8 cellular contexts compared by ENCODE assay signal in genomic region chr2:85308951-85309555, GRCh38. TPM values are rescaled to one million over a fixed set of nuclear protein-coding genes. Genes with fewer than 3 reads are reported as not detected.
DNase-seq lines count a peak whose midpoint lies in the region; ATAC-seq, FAIRE-seq and TF ChIP-seq lines count a peak whose summit lies in the region.

No MANE protein-coding gene starts in this region.

- intact Hi-C loops in activated CD4-positive, alpha-beta memory T cell treated with anti-CD3 and anti-CD28 coated beads for 36 hours (cut with micrococcal nuclease), result no loop called here
- intact Hi-C loops in endothelial cell of umbilical vein (cut with micrococcal nuclease), result no loop called here

- peaks cover 9% of the 10 kb centered on the region for H3K4me1 ChIP-seq in endothelial cell of umbilical vein (ENCODE audit: control insufficient read depth, extremely low read depth, insufficient read depth, low read length)

- H4K20me1 ChIP-seq in endothelial cell of umbilical vein (replicated peaks; ENCODE audit: control insufficient read depth, extremely low read depth, insufficient read depth, low read length), result no peaks in the 10 kb centered on the region

- TF ChIP-seq CTCF in endothelial cell of umbilical vein (IDR thresholded peaks at IDR 0.05; ENCODE audit: extremely low read depth in 1 of 2, insufficient read depth in 1 of 2, low read depth in 1 of 2, low read length in 2 of 2) (no peak), nephron progenitor cell (IDR thresholded peaks at IDR 0.05) (no peak)

- H3K27ac ChIP-seq in endothelial cell of umbilical vein (ENCODE audit: insufficient read depth, low read depth, low read length), result no peak overlapping the region

- peak overlapping the region; percentile 38 for H3K27ac Mint-ChIP-seq in activated CD4-positive, alpha-beta memory T cell treated with anti-CD3 and anti-CD28 coated beads for 36 hours
- no peak overlapping the region for H3K27ac Mint-ChIP-seq in activated CD4-positive, alpha-beta memory T cell treated with anti-CD3 and anti-CD28 coated beads, Interleukin-2, amount 10 ng/mL, durations not matched to agents 7 days and 5 days
- peak overlapping the region; percentile 77 for H3K27ac Mint-ChIP-seq in nephron progenitor cell

- no peaks in the 10 kb centered on the region for H3K9me3 ChIP-seq in endothelial cell of umbilical vein (replicated peaks; ENCODE audit: control insufficient read depth, insufficient read depth, low read length)

- peaks cover 31% of the 10 kb centered on the region for H3K4me1 Mint-ChIP-seq in activated CD4-positive, alpha-beta memory T cell treated with anti-CD3 and anti-CD28 coated beads for 36 hours (ENCODE audit: low read depth)
- peaks cover 33% of the 10 kb centered on the region for H3K4me1 Mint-ChIP-seq in activated CD4-positive, alpha-beta memory T cell treated with anti-CD3 and anti-CD28 coated beads, Interleukin-2, amount 10 ng/mL, durations not matched to agents 7 days and 5 days
- H3K4me1 Mint-ChIP-seq in nephron progenitor cell, result peaks cover 45% of the 10 kb centered on the region

- DNase-seq in activated CD4-positive, alpha-beta memory T cell treated with anti-CD3 and anti-CD28 coated beads for 36 hours, result no peak
- DNase-seq in activated CD4-positive, alpha-beta memory T cell treated with anti-CD3 and anti-CD28 coated beads, Interleukin-2, amount 10 ng/mL, durations not matched to agents 7 days and 5 days, result no peak
- DNase-seq in NCI-H82 treated with DMSO at 0.1 percent for 48 hours (lab: John Stamatoyannopoulos, UW; ENCODE audit: unreplicated experiment) (peak; percentile 32), endothelial cell of umbilical vein (ENCODE audit: low read depth, low spot score) (peak; percentile 58), nephron progenitor cell (peak; percentile 32), NAMALWA (ENCODE audit: low spot score) (no peak), CD1c-positive myeloid dendritic cell (ENCODE audit: extremely low spot score) (no peak)

- no peak for TF ChIP-seq POLR2A in endothelial cell of umbilical vein (IDR thresholded peaks at IDR 0.05; ENCODE audit: low read depth, low read length)

- no peaks in the 10 kb centered on the region for H3K79me2 ChIP-seq in endothelial cell of umbilical vein (ENCODE audit: control insufficient read depth, insufficient read depth, low read length)

- no peak for ATAC-seq in HG03159 (IDR thresholded peaks at IDR 0.05; ENCODE audit: unreplicated experiment)

- H3K9ac ChIP-seq in endothelial cell of umbilical vein (replicated peaks; ENCODE audit: extremely low read depth, insufficient read depth, low read length), result no peak overlapping the region

- H3K9me1 ChIP-seq in endothelial cell of umbilical vein (replicated peaks; ENCODE audit: control insufficient read depth, extremely low read depth, insufficient read depth, low read length), result no peaks in the 10 kb centered on the region

- no peak overlapping the region for H2AFZ ChIP-seq in endothelial cell of umbilical vein (ENCODE audit: low read depth, low read length)

- peaks cover 3% of the 10 kb centered on the region for H3K36me3 Mint-ChIP-seq in activated CD4-positive, alpha-beta memory T cell treated with anti-CD3 and anti-CD28 coated beads for 36 hours
- H3K36me3 Mint-ChIP-seq in activated CD4-positive, alpha-beta memory T cell treated with anti-CD3 and anti-CD28 coated beads, Interleukin-2, amount 10 ng/mL, durations not matched to agents 7 days and 5 days (ENCODE audit: low read depth), result peaks cover 20% of the 10 kb centered on the region
- H3K36me3 Mint-ChIP-seq in nephron progenitor cell (ENCODE audit: low read depth), result peaks cover 53% of the 10 kb centered on the region

- POLR2A ChIA-PET in activated CD4-positive, alpha-beta memory T cell treated with anti-CD3 and anti-CD28 coated beads for 36 hours (lab: Charles Lee), result interaction anchor here (1.2 to 3.2 kb wide), 4 partner anchors 10 to 45 kb away, joined by 3 to 14 read pairs (median 8); partner anchors contain the start of genes ELMOD3, RETSAT and TGOLN2
- POLR2A ChIA-PET in activated CD4-positive, alpha-beta memory T cell treated with anti-CD3 and anti-CD28 coated beads, Interleukin-2, amount 10 ng/mL, durations not matched to agents 7 days and 5 days (lab: Charles Lee), result interaction anchor here (0.6 to 7.1 kb wide), 7 partner anchors 8 to 229 kb away, joined by 3 to 42 read pairs (median 7); partner anchors contain the start of genes ELMOD3, MAT2A, RETSAT and SH2D6
- POLR2A ChIA-PET in endothelial cell of umbilical vein (lab: Charles Lee), result interaction anchor here (1.1 kb wide), 1 partner anchor 45 kb away, joined by 3 read pairs; the partner anchor contains the start of genes ELMOD3 and RETSAT

- no peak overlapping the region for H3K4me3 ChIP-seq in endothelial cell of umbilical vein (replicated peaks in 1 of 3; ENCODE audit: insufficient read depth in 1 of 3, low read depth in 1 of 3, low read length in 3 of 3)

- H3K27me3 ChIP-seq in endothelial cell of umbilical vein (ENCODE audit: control insufficient read depth in 2 of 2, insufficient read depth in 2 of 2, low read length in 2 of 2), result no peaks in the 10 kb centered on the region

- no TSS peak for BruUV-seq in endothelial cell of umbilical vein (replicated peaks; lab: Mats Ljungman, UMichigan)

- H3K27me3 Mint-ChIP-seq in activated CD4-positive, alpha-beta memory T cell treated with anti-CD3 and anti-CD28 coated beads for 36 hours, result no peaks in the 10 kb centered on the region
- H3K27me3 Mint-ChIP-seq in activated CD4-positive, alpha-beta memory T cell treated with anti-CD3 and anti-CD28 coated beads, Interleukin-2, amount 10 ng/mL, durations not matched to agents 7 days and 5 days, result peaks cover 6% of the 10 kb centered on the region
- H3K27me3 Mint-ChIP-seq in nephron progenitor cell (ENCODE audit: low read depth, poor library complexity), result no peaks in the 10 kb centered on the region

- dilution Hi-C loops in endothelial cell of umbilical vein (cut with MboI; ENCODE audit: extremely low pct_ligation_motif_present, low sequenced_read_pairs), result no loop called here

- H3K4me3 Mint-ChIP-seq in activated CD4-positive, alpha-beta memory T cell treated with anti-CD3 and anti-CD28 coated beads for 36 hours, result peak overlapping the region; percentile 60
- H3K4me3 Mint-ChIP-seq in activated CD4-positive, alpha-beta memory T cell treated with anti-CD3 and anti-CD28 coated beads, Interleukin-2, amount 10 ng/mL, durations not matched to agents 7 days and 5 days, result no peak overlapping the region
- H3K4me3 Mint-ChIP-seq in nephron progenitor cell, result no peak overlapping the region

- FAIRE-seq in endothelial cell of umbilical vein (lab: Jason Lieb, UNC), result peak; percentile 8

- H3K4me2 ChIP-seq in endothelial cell of umbilical vein (ENCODE audit: insufficient read depth, low read length), result no peak overlapping the region

- CTCF ChIA-PET in activated CD4-positive, alpha-beta memory T cell treated with anti-CD3 and anti-CD28 coated beads for 36 hours (lab: Charles Lee), result interaction anchor here (1.0 to 3.6 kb wide), 4 partner anchors 9 to 291 kb away, joined by 3 to 31 read pairs (median 4); no protein-coding TSS in a partner anchor
- CTCF ChIA-PET in activated CD4-positive, alpha-beta memory T cell treated with anti-CD3 and anti-CD28 coated beads, Interleukin-2, amount 10 ng/mL, durations not matched to agents 7 days and 5 days (lab: Charles Lee), result interaction anchor here (0.6 to 3.3 kb wide), 3 partner anchors 9 to 380 kb away, joined by 4 to 34 read pairs (median 4); no protein-coding TSS in a partner anchor
- CTCF ChIA-PET in endothelial cell of umbilical vein (lab: Charles Lee), result interaction anchor here (0.6 to 1.9 kb wide), 7 partner anchors 8 to 353 kb away, joined by 3 to 26 read pairs (median 3); partner anchors contain the start of gene TGOLN2

- H3K9me3 Mint-ChIP-seq in activated CD4-positive, alpha-beta memory T cell treated with anti-CD3 and anti-CD28 coated beads for 36 hours, result no peaks in the 10 kb centered on the region
- no peaks in the 10 kb centered on the region for H3K9me3 Mint-ChIP-seq in activated CD4-positive, alpha-beta memory T cell treated with anti-CD3 and anti-CD28 coated beads, Interleukin-2, amount 10 ng/mL, durations not matched to agents 7 days and 5 days
- H3K9me3 Mint-ChIP-seq in nephron progenitor cell, result no peaks in the 10 kb centered on the region

- peaks cover 3 to 11% of the 10 kb centered on the region in 2 experiments for H3K36me3 ChIP-seq in endothelial cell of umbilical vein (ENCODE audit: control insufficient read depth in 2 of 2, extremely low read depth in 1 of 2, insufficient read depth in 2 of 2, low read length in 2 of 2)

RNA-seq across cellular contexts. Expression of gene TGOLN2, which starts 18.7 kb away (rescaled TPM):
- total RNA-seq in activated CD4-positive, alpha-beta memory T cell treated with anti-CD3 and anti-CD28 coated beads for 36 hours, result 10 to 100 TPM; 84.8 to 85.9 TPM
- 100 to 1,000 TPM; 129 to 131 TPM for total RNA-seq in activated CD4-positive, alpha-beta memory T cell treated with anti-CD3 and anti-CD28 coated beads, Interleukin-2, amount 10 ng/mL, durations not matched to agents 7 days and 5 days
- 119 and 140 TPM in 2 replicates for total RNA-seq in endothelial cell of umbilical vein
- 98.2 and 112 TPM in 2 replicates for polyA plus RNA-seq in endothelial cell of umbilical vein
- polyA plus RNA-seq in endothelial cell of umbilical vein (2011; cell fraction: cytosol; rRNA removed), result 86.8 and 91.6 TPM in 2 replicates
- polyA plus RNA-seq in endothelial cell of umbilical vein (2011; cell fraction: nucleus; rRNA removed), result 82.2 and 88.7 TPM in 2 replicates
- 89.2 and 114 TPM in 2 replicates for polyA plus RNA-seq in endothelial cell of umbilical vein (2012)
- polyA minus RNA-seq in endothelial cell of umbilical vein, result 106 and 108 TPM in 2 replicates
- 22.9 TPM for polyA minus RNA-seq in endothelial cell of umbilical vein (2011; cell fraction: cytosol; rRNA and poly(A)+ RNA removed)
- 46.7 and 55.1 TPM in 2 replicates for polyA minus RNA-seq in endothelial cell of umbilical vein (2011; cell fraction: nucleus; rRNA and poly(A)+ RNA removed)

RNA-seq across cellular contexts. Expression of gene RETSAT, which starts 45.3 kb away (rescaled TPM):
- total RNA-seq in activated CD4-positive, alpha-beta memory T cell treated with anti-CD3 and anti-CD28 coated beads for 36 hours, result 10 to 100 TPM; 22.6 to 22.8 TPM
- 10 to 100 TPM; 30.1 to 31.1 TPM for total RNA-seq in activated CD4-positive, alpha-beta memory T cell treated with anti-CD3 and anti-CD28 coated beads, Interleukin-2, amount 10 ng/mL, durations not matched to agents 7 days and 5 days
- total RNA-seq in endothelial cell of umbilical vein, result 49.9 and 59.1 TPM in 2 replicates
- polyA plus RNA-seq in endothelial cell of umbilical vein, result 41.6 and 43.8 TPM in 2 replicates
- 34.0 and 34.2 TPM in 2 replicates for polyA plus RNA-seq in endothelial cell of umbilical vein (2011; cell fraction: cytosol; rRNA removed)
- 68.0 and 72.2 TPM in 2 replicates for polyA plus RNA-seq in endothelial cell of umbilical vein (2011; cell fraction: nucleus; rRNA removed)
- 48.5 and 49.9 TPM in 2 replicates for polyA plus RNA-seq in endothelial cell of umbilical vein (2012)
- polyA minus RNA-seq in endothelial cell of umbilical vein, result 67.8 and 69.2 TPM in 2 replicates
- polyA minus RNA-seq in endothelial cell of umbilical vein (2011; cell fraction: cytosol; rRNA and poly(A)+ RNA removed), result 46.1 TPM
- 23.1 and 23.3 TPM in 2 replicates for polyA minus RNA-seq in endothelial cell of umbilical vein (2011; cell fraction: nucleus; rRNA and poly(A)+ RNA removed)

RNA-seq across cellular contexts. Expression of gene ELMOD3, which starts 45.5 kb away (rescaled TPM):
- total RNA-seq in activated CD4-positive, alpha-beta memory T cell treated with anti-CD3 and anti-CD28 coated beads for 36 hours, result 10 to 100 TPM; 11.1 to 15.0 TPM
- total RNA-seq in activated CD4-positive, alpha-beta memory T cell treated with anti-CD3 and anti-CD28 coated beads, Interleukin-2, amount 10 ng/mL, durations not matched to agents 7 days and 5 days, result 10 to 100 TPM; 19.2 to 19.4 TPM
- total RNA-seq in endothelial cell of umbilical vein, result 12.3 and 18.5 TPM in 2 replicates
- 22.0 and 22.4 TPM in 2 replicates for polyA plus RNA-seq in endothelial cell of umbilical vein
- polyA plus RNA-seq in endothelial cell of umbilical vein (2011; cell fraction: cytosol; rRNA removed), result 15.9 and 17.7 TPM in 2 replicates
- 102 and 108 TPM in 2 replicates for polyA plus RNA-seq in endothelial cell of umbilical vein (2011; cell fraction: nucleus; rRNA removed)
- polyA plus RNA-seq in endothelial cell of umbilical vein (2012), result 13.4 and 14.7 TPM in 2 replicates
- polyA minus RNA-seq in endothelial cell of umbilical vein, result 21.5 and 23.2 TPM in 2 replicates
- 2.0 TPM for polyA minus RNA-seq in endothelial cell of umbilical vein (2011; cell fraction: cytosol; rRNA and poly(A)+ RNA removed)
- 19.7 and 26.7 TPM in 2 replicates for polyA minus RNA-seq in endothelial cell of umbilical vein (2011; cell fraction: nucleus; rRNA and poly(A)+ RNA removed)

Comparison
In these comparisons a context has a peak if more than half of its experiments do, and no peak if none do; other contexts are left out.
1. DNase-seq: peak in NCI-H82 treated with DMSO at 0.1 percent for 48 hours (single experiment), endothelial cell of umbilical vein (single experiment) and nephron progenitor cell (single experiment); none in activated CD4-positive, alpha-beta memory T cell treated with anti-CD3 and anti-CD28 coated beads for 36 hours (single experiment), activated CD4-positive, alpha-beta memory T cell treated with anti-CD3 and anti-CD28 coated beads, Interleukin-2, amount 10 ng/mL, durations not matched to agents 7 days and 5 days (single experiment), NAMALWA (single experiment) and CD1c-positive myeloid dendritic cell (single experiment).